ENCODE assay signal across 31 cellular contexts in the genomic region with DNA sequence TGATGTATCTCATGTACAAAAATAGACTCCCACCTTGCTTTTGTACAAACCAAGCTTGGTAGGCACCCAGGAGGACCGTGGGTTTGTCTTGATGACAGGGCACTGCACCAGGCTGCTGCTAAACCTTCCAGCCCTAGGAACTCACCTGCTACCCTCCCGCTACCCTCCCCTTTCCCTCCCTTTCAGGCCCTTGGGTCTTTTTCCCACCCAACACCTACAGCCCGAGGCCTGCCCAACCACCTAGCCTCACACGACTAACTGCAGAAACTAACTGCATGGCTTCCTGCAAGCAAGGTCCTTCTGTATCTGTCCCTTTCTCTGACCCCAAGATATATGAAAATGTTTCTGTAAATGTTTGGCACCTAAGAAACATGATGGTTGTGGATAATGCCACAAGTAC. TPM values are rescaled to one million over a fixed set of nuclear protein-coding genes. Genes with fewer than 3 reads are reported as not detected.
A peak's percentile ranks its signal among the peaks of the same experiment; 100 is the strongest.
DNase-seq lines count a peak whose midpoint lies in the region; ATAC-seq and TF ChIP-seq lines count a peak whose summit lies in the region.
"Had no signal": no experiment of that assay in that cellular context is flagged by ENCODE, and none has a peak within 500 bp of the region (broad histone marks: within the 10 kb centered on the region; RNA-seq: fewer than 3 reads in every experiment).

No MANE protein-coding gene starts in this region.

- peaks cover 23% of the 10 kb centered on the region for H3F3A ChIP-seq in MM.1S (ENCODE audit: insufficient read depth, low read length)

- no peak for TF ChIP-seq CTCF in MM.1S (IDR thresholded peaks at IDR 0.05; ENCODE audit: low read length)

- H3K4me2 ChIP-seq in MM.1S (ENCODE audit: low read depth, low read length), result no peak overlapping the region

- DNase-seq in activated naive CD4-positive, alpha-beta T cell treated with anti-CD3 and anti-CD28 coated beads for 36 hours, result no peak
- no peak for DNase-seq in activated naive CD4-positive, alpha-beta T cell treated with Interleukin-2 at 50 U/mL for 16 hours
- peak; percentile 4 for DNase-seq in MM.1S
- DNase-seq in activated T-helper 2 cell treated with anti-CD3 and anti-CD28 coated beads, Interferon-gamma antibody, Interleukin-2, Interleukin-4, amounts not matched to agents 10 μg/mL and 5 μg/mL and 100 μg/mL, durations not matched to agents 14 hours and 24 hours and 36 hours (ENCODE audit: low spot score), result no peak
- DNase-seq in naive thymus-derived CD8-positive, alpha-beta T cell, result no peak
- no peak for DNase-seq in stimulated activated naive B cell treated with anti-CD40 and anti-IgM and Interleukin-4, amounts not matched to agents 10 μg/mL and 1 μg/mL and 100 μg/mL, for 72 hours
- DNase-seq: activated CD4-positive, alpha-beta T cell treated with anti-CD3 and anti-CD28 coated beads for 48 hours; activated T-cell treated with anti-CD3 and anti-CD28 coated beads for 4 hours; central memory CD4-positive, alpha-beta T cell; esophagus squamous epithelium; gastrocnemius medialis; hippocampal formation; KBM-7; left colon; mesendoderm; NCI-H1417 treated with DMSO at 0.1 percent for 48 hours; NCI-H2081 treated with DMSO at 0.1 percent for 48 hours; NCI-H345; sigmoid colon; SJCRH30; stimulated activated CD4-positive, alpha-beta T cell treated with anti-CD3 and anti-CD28 coated beads, Interleukin-4, amount 100 ng/mL, for 24 hours; uterus had no signal

- H3K9me2 ChIP-seq in MM.1S (replicated peaks; ENCODE audit: insufficient read depth, low read length), result no peaks in the 10 kb centered on the region

- H3K9ac ChIP-seq in MM.1S (ENCODE audit: low read length), result no peak overlapping the region

- peaks cover 27% of the 10 kb centered on the region for H3K36me3 ChIP-seq in MM.1S (replicated peaks; ENCODE audit: insufficient read depth, low read length)
- H3K36me3 ChIP-seq: uterus had no signal

- H3K9me3 ChIP-seq in MM.1S (replicated peaks; ENCODE audit: insufficient read depth, low read length), result no peaks in the 10 kb centered on the region
- H3K9me3 ChIP-seq: BLaER1 treated with 17β-estradiol and CSF1 and Interleukin-3, amounts not matched to agents 10 nM and 100 nM; esophagus squamous epithelium; gastrocnemius medialis; sigmoid colon; SJCRH30; uterus had no signal

- H3K27me3 Mint-ChIP-seq in activated naive CD4-positive, alpha-beta T cell treated with anti-CD3 and anti-CD28 coated beads for 36 hours (ENCODE audit: low read depth), result no peaks in the 10 kb centered on the region
- no peaks in the 10 kb centered on the region for H3K27me3 Mint-ChIP-seq in activated T-helper 2 cell treated with anti-CD3 and anti-CD28 coated beads, Interferon-gamma antibody, Interleukin-2, Interleukin-4, amounts not matched to agents 10 μg/mL and 5 μg/mL and 100 μg/mL, durations not matched to agents 14 hours and 24 hours and 36 hours (ENCODE audit: low read depth)
- peaks cover 0 to 2% (median 0%) of the 10 kb centered on the region in 5 donors for H3K27me3 Mint-ChIP-seq in naive thymus-derived CD8-positive, alpha-beta T cell
- no peaks in the 10 kb centered on the region for H3K27me3 Mint-ChIP-seq in stimulated activated naive B cell treated with anti-CD40 and anti-IgM and Interleukin-4, amounts not matched to agents 10 μg/mL and 1 μg/mL and 100 μg/mL, for 72 hours
- H3K27me3 Mint-ChIP-seq: dendritic cell treated with granulocyte-macrophage colony-stimulating factor and Interleukin-4, amounts not matched to agents 40 ng/mL and 50 ng/mL, for 4 days; progenitor cell of endocrine pancreas; stimulated activated memory B cell treated with anti-CD40 and anti-IgM and Interleukin-4, amounts not matched to agents 10 μg/mL and 1 μg/mL and 100 μg/mL, for 72 hours had no signal

- H3K4me1 ChIP-seq in MM.1S (ENCODE audit: low read length), result peaks cover 51% of the 10 kb centered on the region
- H3K4me1 ChIP-seq: SJCRH30, uterus had no signal

- no peaks in the 10 kb centered on the region for H3K9me3 Mint-ChIP-seq in activated naive CD4-positive, alpha-beta T cell treated with anti-CD3 and anti-CD28 coated beads for 36 hours
- H3K9me3 Mint-ChIP-seq in activated T-helper 2 cell treated with anti-CD3 and anti-CD28 coated beads, Interferon-gamma antibody, Interleukin-2, Interleukin-4, amounts not matched to agents 10 μg/mL and 5 μg/mL and 100 μg/mL, durations not matched to agents 14 hours and 24 hours and 36 hours, result no peaks in the 10 kb centered on the region
- H3K9me3 Mint-ChIP-seq in naive thymus-derived CD8-positive, alpha-beta T cell, result no peaks in the 10 kb centered on the region
- H3K9me3 Mint-ChIP-seq in stimulated activated naive B cell treated with anti-CD40 and anti-IgM and Interleukin-4, amounts not matched to agents 10 μg/mL and 1 μg/mL and 100 μg/mL, for 72 hours, result peaks cover 0 to 1% of the 10 kb centered on the region in 2 donors
- H3K9me3 Mint-ChIP-seq: dendritic cell treated with granulocyte-macrophage colony-stimulating factor and Interleukin-4, amounts not matched to agents 40 ng/mL and 50 ng/mL, for 4 days; stimulated activated memory B cell treated with anti-CD40 and anti-IgM and Interleukin-4, amounts not matched to agents 10 μg/mL and 1 μg/mL and 100 μg/mL, for 72 hours had no signal

- ATAC-seq in naive thymus-derived CD8-positive, alpha-beta T cell, result no peak
- ATAC-seq in HG02938 (IDR thresholded peaks at IDR 0.05; ENCODE audit: unreplicated experiment) (no peak), HG03432 (IDR thresholded peaks at IDR 0.05; ENCODE audit: unreplicated experiment) (no peak)
- ATAC-seq in stimulated activated naive B cell treated with anti-CD40 and anti-IgM and Interleukin-4, amounts not matched to agents 10 μg/mL and 1 μg/mL and 100 μg/mL, for 72 hours (replicated peaks), result no peak
- ATAC-seq: gastrocnemius medialis; HCT116; left colon; stimulated activated memory B cell treated with anti-CD40 and anti-IgM and Interleukin-4, amounts not matched to agents 10 μg/mL and 1 μg/mL and 100 μg/mL, for 72 hours had no signal

- no peak overlapping the region for H3K27ac ChIP-seq in MM.1S (ENCODE audit: low read length)
- H3K27ac ChIP-seq: esophagus squamous epithelium, gastrocnemius medialis, sigmoid colon, SJCRH30, uterus had no signal

- CTCF ChIA-PET in activated naive CD4-positive, alpha-beta T cell treated with anti-CD3 and anti-CD28 coated beads for 36 hours (lab: Charles Lee), result interaction anchor here (1.0 kb wide), 2 partner anchors 22 to 23 kb away, joined by 3 to 4 read pairs; partner anchors contain the start of gene WDR82

- no peaks in the 10 kb centered on the region for H4K20me1 ChIP-seq in MM.1S (ENCODE audit: insufficient read depth, low read length)

- peaks cover 91% of the 10 kb centered on the region for H3K36me3 Mint-ChIP-seq in activated naive CD4-positive, alpha-beta T cell treated with anti-CD3 and anti-CD28 coated beads for 36 hours (ENCODE audit: low read depth)
- peaks cover 96% of the 10 kb centered on the region for H3K36me3 Mint-ChIP-seq in activated T-helper 2 cell treated with anti-CD3 and anti-CD28 coated beads, Interferon-gamma antibody, Interleukin-2, Interleukin-4, amounts not matched to agents 10 μg/mL and 5 μg/mL and 100 μg/mL, durations not matched to agents 14 hours and 24 hours and 36 hours (ENCODE audit: low read depth)
- H3K36me3 Mint-ChIP-seq in naive thymus-derived CD8-positive, alpha-beta T cell, result peaks cover 0 to 94% (median 53%) of the 10 kb centered on the region in 3 donors
- H3K36me3 Mint-ChIP-seq in stimulated activated naive B cell treated with anti-CD40 and anti-IgM and Interleukin-4, amounts not matched to agents 10 μg/mL and 1 μg/mL and 100 μg/mL, for 72 hours, result peaks cover 40 to 67% of the 10 kb centered on the region in 2 donors

- H2AFZ ChIP-seq in MM.1S (ENCODE audit: low read length), result no peak overlapping the region

- peak overlapping the region; percentile 62 for H3K27ac Mint-ChIP-seq in activated naive CD4-positive, alpha-beta T cell treated with anti-CD3 and anti-CD28 coated beads for 36 hours
- peak overlapping the region; percentile 60 for H3K27ac Mint-ChIP-seq in activated T-helper 2 cell treated with anti-CD3 and anti-CD28 coated beads, Interferon-gamma antibody, Interleukin-2, Interleukin-4, amounts not matched to agents 10 μg/mL and 5 μg/mL and 100 μg/mL, durations not matched to agents 14 hours and 24 hours and 36 hours
- H3K27ac Mint-ChIP-seq in naive thymus-derived CD8-positive, alpha-beta T cell, result peak overlapping the region; percentile 76 to 100 (median 99)
- H3K27ac Mint-ChIP-seq in stimulated activated naive B cell treated with anti-CD40 and anti-IgM and Interleukin-4, amounts not matched to agents 10 μg/mL and 1 μg/mL and 100 μg/mL, for 72 hours, result no peak overlapping the region

- H3K4me1 Mint-ChIP-seq in activated naive CD4-positive, alpha-beta T cell treated with anti-CD3 and anti-CD28 coated beads for 36 hours (ENCODE audit: low read depth), result peaks cover 94% of the 10 kb centered on the region
- peaks cover 76% of the 10 kb centered on the region for H3K4me1 Mint-ChIP-seq in activated T-helper 2 cell treated with anti-CD3 and anti-CD28 coated beads, Interferon-gamma antibody, Interleukin-2, Interleukin-4, amounts not matched to agents 10 μg/mL and 5 μg/mL and 100 μg/mL, durations not matched to agents 14 hours and 24 hours and 36 hours (ENCODE audit: low read depth)
- H3K4me1 Mint-ChIP-seq in naive thymus-derived CD8-positive, alpha-beta T cell, result peaks cover 26 to 99% (median 95%) of the 10 kb centered on the region in 4 donors
- peaks cover 24 to 43% of the 10 kb centered on the region in 2 donors for H3K4me1 Mint-ChIP-seq in stimulated activated naive B cell treated with anti-CD40 and anti-IgM and Interleukin-4, amounts not matched to agents 10 μg/mL and 1 μg/mL and 100 μg/mL, for 72 hours

- H3K27me3 ChIP-seq in MM.1S (replicated peaks; ENCODE audit: insufficient read depth, low read length), result no peaks in the 10 kb centered on the region
- H3K27me3 ChIP-seq: BLaER1 treated with 17β-estradiol and CSF1 and Interleukin-3, amounts not matched to agents 10 nM and 100 nM; esophagus squamous epithelium; gastrocnemius medialis; sigmoid colon; SJCRH30; uterus had no signal

- H3K4me3 ChIP-seq in MM.1S (ENCODE audit: low read length), result no peak overlapping the region
- H3K4me3 ChIP-seq: BLaER1 treated with 17β-estradiol and CSF1 and Interleukin-3, amounts not matched to agents 10 nM and 100 nM; esophagus squamous epithelium; gastrocnemius medialis; sigmoid colon; SJCRH30; uterus had no signal

- H3K79me2 ChIP-seq in MM.1S (ENCODE audit: low read length), result peaks cover 69% of the 10 kb centered on the region

- POLR2A ChIA-PET in naive thymus-derived CD8-positive, alpha-beta T cell (lab: Charles Lee), result interaction anchor here (43.1 to 58.8 kb wide), 3 partner anchors 6 to 27 kb away, joined by 1452 to 1841 read pairs (median 1452); partner anchors contain the start of genes GLYCTK, PPM1M, TLR9 and TWF2

- no peak overlapping the region for H3K4me3 Mint-ChIP-seq in activated naive CD4-positive, alpha-beta T cell treated with anti-CD3 and anti-CD28 coated beads for 36 hours
- no peak overlapping the region for H3K4me3 Mint-ChIP-seq in activated T-helper 2 cell treated with anti-CD3 and anti-CD28 coated beads, Interferon-gamma antibody, Interleukin-2, Interleukin-4, amounts not matched to agents 10 μg/mL and 5 μg/mL and 100 μg/mL, durations not matched to agents 14 hours and 24 hours and 36 hours (ENCODE audit: low read depth)
- peak overlapping the region in 8 of 10 donors; percentile 48 to 78 (median 59) for H3K4me3 Mint-ChIP-seq in naive thymus-derived CD8-positive, alpha-beta T cell
- H3K4me3 Mint-ChIP-seq in stimulated activated naive B cell treated with anti-CD40 and anti-IgM and Interleukin-4, amounts not matched to agents 10 μg/mL and 1 μg/mL and 100 μg/mL, for 72 hours, result no peak overlapping the region
- H3K4me3 Mint-ChIP-seq: dendritic cell treated with granulocyte-macrophage colony-stimulating factor and Interleukin-4, amounts not matched to agents 40 ng/mL and 50 ng/mL, for 4 days; stimulated activated memory B cell treated with anti-CD40 and anti-IgM and Interleukin-4, amounts not matched to agents 10 μg/mL and 1 μg/mL and 100 μg/mL, for 72 hours had no signal

- intact Hi-C loops in activated naive CD4-positive, alpha-beta T cell treated with anti-CD3 and anti-CD28 coated beads for 36 hours (cut with micrococcal nuclease), result no loop called here
- intact Hi-C loops in activated T-helper 2 cell treated with anti-CD3 and anti-CD28 coated beads, Interferon-gamma antibody, Interleukin-2, Interleukin-4, amounts not matched to agents 10 μg/mL and 5 μg/mL and 100 μg/mL, durations not matched to agents 14 hours and 24 hours and 36 hours (cut with micrococcal nuclease), result no loop called here

RNA-seq across cellular contexts. Expression of gene PPM1M, which starts 11.1 kb away (rescaled TPM):
- total RNA-seq in activated naive CD4-positive, alpha-beta T cell treated with anti-CD3 and anti-CD28 coated beads for 36 hours, result 100 to 1,000 TPM; 107 to 108 TPM
- 44.7 and 46.4 TPM in 2 replicates for total RNA-seq in activated T-helper 2 cell treated with anti-CD3 and anti-CD28 coated beads, Interferon-gamma antibody, Interleukin-2, Interleukin-4, amounts not matched to agents 10 μg/mL and 5 μg/mL and 100 μg/mL, durations not matched to agents 14 hours and 24 hours and 36 hours
- total RNA-seq in naive thymus-derived CD8-positive, alpha-beta T cell, result 100 to 1,000 TPM; 108 to 114 TPM
- polyA plus RNA-seq in naive thymus-derived CD8-positive, alpha-beta T cell, result 100 to 1,000 TPM in 2 of 3 donors, 10 to 100 TPM in 1; 68.0 to 172 (median 106) TPM

RNA-seq across cellular contexts. Expression of gene TWF2, which starts 17.7 kb away (rescaled TPM):
- 10 to 100 TPM; 89.1 to 91.3 TPM for total RNA-seq in activated naive CD4-positive, alpha-beta T cell treated with anti-CD3 and anti-CD28 coated beads for 36 hours
- 89.7 and 91.1 TPM in 2 replicates for total RNA-seq in activated T-helper 2 cell treated with anti-CD3 and anti-CD28 coated beads, Interferon-gamma antibody, Interleukin-2, Interleukin-4, amounts not matched to agents 10 μg/mL and 5 μg/mL and 100 μg/mL, durations not matched to agents 14 hours and 24 hours and 36 hours
- 10 to 100 TPM; 77.2 to 77.6 TPM for total RNA-seq in naive thymus-derived CD8-positive, alpha-beta T cell
- polyA plus RNA-seq in naive thymus-derived CD8-positive, alpha-beta T cell, result 100 to 1,000 TPM; 112 to 171 (median 142) TPM

RNA-seq across cellular contexts. Expression of gene WDR82, which starts 21.8 kb away (rescaled TPM):
- total RNA-seq in activated naive CD4-positive, alpha-beta T cell treated with anti-CD3 and anti-CD28 coated beads for 36 hours, result 100 to 1,000 TPM; 176 to 177 TPM
- 101 and 103 TPM in 2 replicates for total RNA-seq in activated T-helper 2 cell treated with anti-CD3 and anti-CD28 coated beads, Interferon-gamma antibody, Interleukin-2, Interleukin-4, amounts not matched to agents 10 μg/mL and 5 μg/mL and 100 μg/mL, durations not matched to agents 14 hours and 24 hours and 36 hours
- total RNA-seq in naive thymus-derived CD8-positive, alpha-beta T cell, result 100 to 1,000 TPM; 190 to 191 TPM
- polyA plus RNA-seq in naive thymus-derived CD8-positive, alpha-beta T cell, result 100 to 1,000 TPM; 136 to 172 (median 146) TPM

RNA-seq across cellular contexts. Expression of gene GLYCTK, which starts 31.0 kb away (rescaled TPM):
- total RNA-seq in activated naive CD4-positive, alpha-beta T cell treated with anti-CD3 and anti-CD28 coated beads for 36 hours, result 10 to 100 TPM; 25.9 to 27.7 TPM
- total RNA-seq in activated T-helper 2 cell treated with anti-CD3 and anti-CD28 coated beads, Interferon-gamma antibody, Interleukin-2, Interleukin-4, amounts not matched to agents 10 μg/mL and 5 μg/mL and 100 μg/mL, durations not matched to agents 14 hours and 24 hours and 36 hours, result 16.6 and 16.8 TPM in 2 replicates
- total RNA-seq in naive thymus-derived CD8-positive, alpha-beta T cell, result 10 to 100 TPM; 39.9 to 41.5 TPM
- 10 to 100 TPM in 1 of 3 donors, 1 to 10 TPM in 2; 6.4 to 10.4 (median 7.6) TPM for polyA plus RNA-seq in naive thymus-derived CD8-positive, alpha-beta T cell

RNA-seq across cellular contexts. Expression of gene TLR9, which starts 31.2 kb away (rescaled TPM):
- total RNA-seq in activated naive CD4-positive, alpha-beta T cell treated with anti-CD3 and anti-CD28 coated beads for 36 hours, result under 1 TPM; 0.62 to 0.89 TPM
- total RNA-seq in activated T-helper 2 cell treated with anti-CD3 and anti-CD28 coated beads, Interferon-gamma antibody, Interleukin-2, Interleukin-4, amounts not matched to agents 10 μg/mL and 5 μg/mL and 100 μg/mL, durations not matched to agents 14 hours and 24 hours and 36 hours, result 0.32 and 0.50 TPM in 2 replicates
- 1 to 10 TPM; 2.4 to 2.8 TPM for total RNA-seq in naive thymus-derived CD8-positive, alpha-beta T cell
- not detected for polyA plus RNA-seq in naive thymus-derived CD8-positive, alpha-beta T cell
- total RNA-seq: esophagus squamous epithelium, MCF 10A, progenitor cell of endocrine pancreas, SJCRH30, temporal lobe had no signal

Comparison
In these comparisons a context has a peak if more than half of its experiments do, and no peak if none do; other contexts are left out.
1. H3K4me3 Mint-ChIP-seq: peak in naive thymus-derived CD8-positive, alpha-beta T cell (8 of 10); none in activated naive CD4-positive, alpha-beta T cell treated with anti-CD3 and anti-CD28 coated beads for 36 hours (single experiment), activated T-helper 2 cell treated with anti-CD3 and anti-CD28 coated beads, Interferon-gamma antibody, Interleukin-2, Interleukin-4, amounts not matched to agents 10 μg/mL and 5 μg/mL and 100 μg/mL, durations not matched to agents 14 hours and 24 hours and 36 hours (single experiment) and stimulated activated naive B cell treated with anti-CD40 and anti-IgM and Interleukin-4, amounts not matched to agents 10 μg/mL and 1 μg/mL and 100 μg/mL, for 72 hours (0 of 2).